10 cellular contexts compared by ENCODE assay signal in the genomic region with DNA sequence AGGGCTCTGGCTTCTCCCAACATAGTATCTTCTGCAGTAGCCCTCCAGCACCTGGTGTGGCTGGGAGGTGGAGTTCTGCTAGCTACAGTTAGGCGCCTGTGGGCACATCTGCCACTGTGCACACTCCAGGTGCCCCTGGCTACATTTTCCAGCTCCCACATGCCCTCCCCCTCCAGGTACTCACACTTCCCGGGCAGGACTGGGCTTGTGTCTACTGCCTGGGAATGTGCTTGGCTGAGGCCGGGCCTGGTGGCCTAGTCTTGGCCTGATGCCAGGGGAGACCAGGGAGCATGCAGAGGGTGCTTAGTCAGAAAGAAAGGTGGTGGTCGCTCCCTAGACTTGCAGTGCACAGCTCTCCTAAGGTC. TPM values are rescaled to one million over a fixed set of nuclear protein-coding genes. Genes with fewer than 3 reads are reported as not detected.
DNase-seq lines count a peak whose midpoint lies in the region; ATAC-seq, FAIRE-seq and TF ChIP-seq lines count a peak whose summit lies in the region.
"Had no signal": no experiment of that assay in that cellular context is flagged by ENCODE, and none has a peak within 500 bp of the region (broad histone marks: within the 10 kb centered on the region; RNA-seq: fewer than 3 reads in every experiment).

No MANE protein-coding gene starts in this region.

- H3K4me3 ChIP-seq in HepG2 (replicated peaks in 1 of 3; ENCODE audit: insufficient read depth in 1 of 3, low read depth in 2 of 3, low read length in 3 of 3) = peak overlapping the region in 2 of 3 experiments; percentile 10 to 47; a peak in 2 of 6 replicates
- no peak overlapping the region for H3K4me3 ChIP-seq in right lobe of liver
- H3K4me3 ChIP-seq in WI38 (ENCODE audit: low read depth, low read length) = peak overlapping the region; percentile 84; the same call in 1 of the 2 replicates
- no peak overlapping the region for H3K4me3 ChIP-seq in aorta (ENCODE audit: low read length in 2 of 2)

- H3K36me3 ChIP-seq in HepG2 (replicated peaks in 1 of 2; ENCODE audit: control insufficient read depth in 1 of 2, insufficient read depth in 2 of 2, low read length in 2 of 2) (peaks cover 13 to 22% of the 10 kb centered on the region in 2 experiments; a peak in 4 of 5 replicates), right lobe of liver (no peaks in the 10 kb centered on the region), aorta (ENCODE audit: control insufficient read depth in 1 of 2, insufficient read depth in 2 of 2, low read length in 1 of 2) (no peaks in the 10 kb centered on the region)

- 34% methylated on average over 3 of the region's 4 CpGs for WGBS in HepG2 (ENCODE audit: low lambda C conversion rate)
- 73% methylated on average over 2 of the region's 4 CpGs for WGBS in right lobe of liver (ENCODE audit: insufficient coverage, low coverage, low lambda C conversion rate, missing lambda C conversion rate)
- WGBS in aorta, 2 donors = 2 to 7% methylated on average over 4 of the region's 4 CpGs

- intact Hi-C loops in HepG2 (cut with micrococcal nuclease; ENCODE audit: unreplicated experiment) = loop anchor here (5.0 kb wide), 1 partner anchor 34 kb away; no protein-coding TSS in a partner anchor
- intact Hi-C loops in right lobe of liver (cut with DNase I) = no loop called here
- intact Hi-C loops in aorta (cut with DNase I) = no loop called here

- H3K9ac ChIP-seq in HepG2 (ENCODE audit: insufficient read depth, low read depth, low read length) = peak overlapping the region; percentile 82

- no peaks in the 10 kb centered on the region; a peak in 1 of 5 replicates for H3K27me3 ChIP-seq in HepG2 (ENCODE audit: control insufficient read depth in 1 of 2, insufficient read depth in 2 of 2, low read length in 2 of 2)
- no peaks in the 10 kb centered on the region for H3K27me3 ChIP-seq in right lobe of liver
- H3K27me3 ChIP-seq in aorta (ENCODE audit: control insufficient read depth in 1 of 2, insufficient read depth in 2 of 2, low read length in 1 of 2) = no peaks in the 10 kb centered on the region

- POLR2A ChIA-PET in HepG2 (lab: Yijun Ruan, JAX) = interaction anchor here (1.4 kb wide), 1 partner anchor 11 kb away, joined by 5 read pairs; no protein-coding TSS in a partner anchor

- H3K27ac ChIP-seq in HepG2 (ENCODE audit: extremely low read length, insufficient read depth, low read length) (no peak overlapping the region), right lobe of liver (no peak overlapping the region), aorta (ENCODE audit: low read depth in 1 of 2, low read length in 2 of 2) (peak overlapping the region; percentile 1 to 74)

- H4K20me1 ChIP-seq in HepG2 (ENCODE audit: insufficient read depth, low read length) = no peaks in the 10 kb centered on the region

- no peak for TF ChIP-seq EP300 in HepG2 (IDR thresholded peaks at IDR 0.05; ENCODE audit: low read depth in 2 of 2, low read length in 2 of 2)
- no peak for TF ChIP-seq EP300 in HepG2 (CRISPR knock-in tag; IDR thresholded peaks at IDR 0.05; ENCODE audit: borderline replicate concordance)

- H3K9me3 ChIP-seq in HepG2 (ENCODE audit: low read length) (no peaks in the 10 kb centered on the region), right lobe of liver (no peaks in the 10 kb centered on the region), aorta (ENCODE audit: control insufficient read depth, low read length) (no peaks in the 10 kb centered on the region)

- DNase-seq in HepG2 (ENCODE audit: low spot score) (peak; percentile 46), right lobe of liver (no peak), iris pigment epithelial cell (ENCODE audit: low read depth) (peak; percentile 46), aorta (peak; percentile 63 to 79), AML-193 (lab: John Stamatoyannopoulos, UW) (no peak)
- DNase-seq: CD4-positive, CD25-positive, alpha-beta regulatory T cell; T-helper 2 cell had no signal

- H3K4me2 ChIP-seq in HepG2 (ENCODE audit: low read depth, low read length) = peak overlapping the region; percentile 98

- ATAC-seq in HepG2 = no peak
- no peak for ATAC-seq in right lobe of liver
- no peak for ATAC-seq in aorta (ENCODE audit: low FRiP score)
- ATAC-seq in HG02678 (IDR thresholded peaks at IDR 0.05; ENCODE audit: unreplicated experiment) = no peak
- no peak for ATAC-seq in GM21390 (IDR thresholded peaks at IDR 0.05; ENCODE audit: unreplicated experiment)

- H3K79me2 ChIP-seq in HepG2 (ENCODE audit: insufficient read depth, low read length) = peaks cover 9% of the 10 kb centered on the region

- in situ Hi-C loops in HepG2 (cut with HindIII; ENCODE audit: extremely low pct_ligation_motif_present, low pct_unique_long_range_greater_than_20kb) = no loop called here

- FAIRE-seq in HepG2 (lab: Jason Lieb, UNC) = no peak

- no peak for TF ChIP-seq RAD21 in HepG2 (CRISPR knock-in tag; IDR thresholded peaks at IDR 0.05)

- TF ChIP-seq POLR2A in HepG2 (IDR thresholded peaks at IDR 0.05; ENCODE audit: insufficient read depth in 1 of 2, low read depth in 2 of 2, low read length in 2 of 2) = no peak
- TF ChIP-seq POLR2A in right lobe of liver (IDR thresholded peaks at IDR 0.05) = no peak

- H2AFZ ChIP-seq in HepG2 (ENCODE audit: low read length) = no peak overlapping the region

- TF ChIP-seq CTCF in HepG2 (CRISPR knock-in tag; IDR thresholded peaks at IDR 0.05) (no peak), right lobe of liver (IDR thresholded peaks at IDR 0.05) (no peak), WI38 (IDR thresholded peaks at IDR 0.05; ENCODE audit: low read depth, low read length) (no peak)

- CTCF ChIA-PET in HepG2 (lab: Yijun Ruan, JAX; ENCODE audit: low intra/inter-chr PET ratio, low total read pairs) = no interaction called here

- peaks cover 46% of the 10 kb centered on the region for H3K4me1 ChIP-seq in HepG2 (ENCODE audit: insufficient read depth, low read length)
- no peaks in the 10 kb centered on the region for H3K4me1 ChIP-seq in right lobe of liver
- peaks cover 0 to 4% of the 10 kb centered on the region in 2 donors for H3K4me1 ChIP-seq in aorta (ENCODE audit: control insufficient read depth in 1 of 2, insufficient read depth in 2 of 2, low read length in 2 of 2)

- BruUV-seq in HepG2 (replicated peaks; lab: Mats Ljungman, UMichigan) = no TSS peak

RNA-seq across cellular contexts. Expression of a gene that starts 15.9 kb away (rescaled TPM):
- total RNA-seq in HepG2 (2016; rRNA removed; fragmentation: Illumina TruSeq; extraction: Trizol) = 9.9 and 13.8 TPM in 2 replicates
- total RNA-seq in HepG2 (2016; cell fraction: cytosol; rRNA removed; fragmentation: Illumina TruSeq; extraction: Trizol; ENCODE audit: low read depth) = 3.6 and 5.0 TPM in 2 replicates
- 7.9 and 11.9 TPM in 2 replicates for total RNA-seq in HepG2 (2016; cell fraction: insoluble cytoplasmic fraction; rRNA removed; fragmentation: Illumina TruSeq; extraction: Trizol)
- 7.7 and 8.9 TPM in 2 replicates for total RNA-seq in HepG2 (2016; cell fraction: membrane; rRNA removed; fragmentation: Illumina TruSeq; extraction: Trizol)
- total RNA-seq in HepG2 (2016; cell fraction: nucleus; rRNA removed; fragmentation: Illumina TruSeq; extraction: Trizol) = 12.4 and 22.0 TPM in 2 replicates
- polyA plus RNA-seq in HepG2 (2011; rRNA removed) = 14.2 and 18.3 TPM in 2 replicates
- 9.1 and 10.7 TPM in 2 replicates for polyA plus RNA-seq in HepG2 (2011; cell fraction: cytosol; rRNA removed)
- polyA plus RNA-seq in HepG2 (2011; cell fraction: nucleus; rRNA removed) = 57.1 and 61.1 TPM in 2 replicates
- 7.5 and 8.6 TPM in 2 replicates for polyA plus RNA-seq in HepG2 (2012)
- 1.4 TPM in 2 replicates for polyA plus RNA-seq in HepG2 (2016; cell fraction: cytosol; fragmentation: Illumina TruSeq; extraction: Trizol; ENCODE audit: low read depth)
- 7.3 and 8.6 TPM in 2 replicates for polyA plus RNA-seq in HepG2 (2016; cell fraction: insoluble cytoplasmic fraction; fragmentation: Illumina TruSeq; extraction: Trizol; ENCODE audit: low read depth)
- polyA plus RNA-seq in HepG2 (2016; cell fraction: membrane; fragmentation: Illumina TruSeq; extraction: Trizol; ENCODE audit: low read depth) = 2.1 and 2.9 TPM in 2 replicates
- 34.7 and 36.2 TPM in 2 replicates for polyA plus RNA-seq in HepG2 (2016; cell fraction: nucleus; fragmentation: Illumina TruSeq; extraction: Trizol; ENCODE audit: insufficient read depth, low read depth)
- 17.4 and 33.6 TPM in 2 replicates for polyA minus RNA-seq in HepG2 (2011; rRNA and poly(A)+ RNA removed; ENCODE audit: low replicate concordance)
- 12.5 and 14.8 TPM in 2 replicates for polyA minus RNA-seq in HepG2 (2011; cell fraction: cytosol; rRNA and poly(A)+ RNA removed)
- polyA minus RNA-seq in HepG2 (2011; cell fraction: nucleus; rRNA and poly(A)+ RNA removed) = 33.9 and 34.2 TPM in 2 replicates
- total RNA-seq in right lobe of liver = 10 to 100 TPM in 1 of 6 experiments, 1 to 10 TPM in 5; 5.4 to 11.7 (median 6.3) TPM
- 100 to 1,000 TPM; 260 to 274 TPM for total RNA-seq in aorta
- polyA plus RNA-seq in aorta = 100 to 1,000 TPM in 1 of 2 donors, 10 to 100 TPM in 1; 38.3 to 290 TPM

RNA-seq across cellular contexts. Expression of a gene that starts 51.1 kb away (rescaled TPM):
- total RNA-seq in HepG2 (2016; rRNA removed; fragmentation: Illumina TruSeq; extraction: Trizol) (148 and 215 TPM in 2 replicates), right lobe of liver (10 to 100 TPM; 58.3 to 91.7 (median 75.8) TPM), aorta (100 to 1,000 TPM; 128 to 170 TPM)
- 21.7 and 21.9 TPM in 2 replicates for total RNA-seq in HepG2 (2016; cell fraction: cytosol; rRNA removed; fragmentation: Illumina TruSeq; extraction: Trizol; ENCODE audit: low read depth)
- 143 and 206 TPM in 2 replicates for total RNA-seq in HepG2 (2016; cell fraction: insoluble cytoplasmic fraction; rRNA removed; fragmentation: Illumina TruSeq; extraction: Trizol)
- total RNA-seq in HepG2 (2016; cell fraction: membrane; rRNA removed; fragmentation: Illumina TruSeq; extraction: Trizol) = 62.1 and 63.9 TPM in 2 replicates
- 61.5 and 78.3 TPM in 2 replicates for total RNA-seq in HepG2 (2016; cell fraction: nucleus; rRNA removed; fragmentation: Illumina TruSeq; extraction: Trizol)
- polyA plus RNA-seq in HepG2 (2011; rRNA removed) (143 and 200 TPM in 2 replicates), aorta (10 to 100 TPM; 67.6 to 69.0 TPM)
- polyA plus RNA-seq in HepG2 (2011; cell fraction: cytosol; rRNA removed) = 147 and 192 TPM in 2 replicates
- polyA plus RNA-seq in HepG2 (2011; cell fraction: nucleus; rRNA removed) = 33.6 and 35.8 TPM in 2 replicates
- 80.9 and 111 TPM in 2 replicates for polyA plus RNA-seq in HepG2 (2012)
- polyA plus RNA-seq in HepG2 (2016; cell fraction: cytosol; fragmentation: Illumina TruSeq; extraction: Trizol; ENCODE audit: low read depth) = 9.1 and 10.1 TPM in 2 replicates
- polyA plus RNA-seq in HepG2 (2016; cell fraction: insoluble cytoplasmic fraction; fragmentation: Illumina TruSeq; extraction: Trizol; ENCODE audit: low read depth) = 221 and 222 TPM in 2 replicates
- 36.4 and 39.3 TPM in 2 replicates for polyA plus RNA-seq in HepG2 (2016; cell fraction: membrane; fragmentation: Illumina TruSeq; extraction: Trizol; ENCODE audit: low read depth)
- polyA plus RNA-seq in HepG2 (2016; cell fraction: nucleus; fragmentation: Illumina TruSeq; extraction: Trizol; ENCODE audit: insufficient read depth, low read depth) = 95.2 and 101 TPM in 2 replicates
- 78.7 and 166 TPM in 2 replicates for polyA minus RNA-seq in HepG2 (2011; rRNA and poly(A)+ RNA removed; ENCODE audit: low replicate concordance)
- 105 and 121 TPM in 2 replicates for polyA minus RNA-seq in HepG2 (2011; cell fraction: cytosol; rRNA and poly(A)+ RNA removed)
- 31.7 and 41.9 TPM in 2 replicates for polyA minus RNA-seq in HepG2 (2011; cell fraction: nucleus; rRNA and poly(A)+ RNA removed)

RNA-seq across cellular contexts. Expression of a gene that starts 56.2 kb away (rescaled TPM):
- total RNA-seq in HepG2 (2016; rRNA removed; fragmentation: Illumina TruSeq; extraction: Trizol) (0.46 and 0.86 TPM in 2 replicates), right lobe of liver (1 to 10 TPM in 4 of 6 experiments, not detected in 2; 2.1 to 5.1 (median 2.9) TPM), aorta (not detected)
- total RNA-seq in HepG2 (2016; cell fraction: cytosol; rRNA removed; fragmentation: Illumina TruSeq; extraction: Trizol; ENCODE audit: low read depth) = 0.51 and 0.71 TPM in 2 replicates
- 0.13 and 1.3 TPM in 2 replicates for total RNA-seq in HepG2 (2016; cell fraction: insoluble cytoplasmic fraction; rRNA removed; fragmentation: Illumina TruSeq; extraction: Trizol)
- total RNA-seq in HepG2 (2016; cell fraction: membrane; rRNA removed; fragmentation: Illumina TruSeq; extraction: Trizol) = 0.24 and 0.59 TPM in 2 replicates
- total RNA-seq in HepG2 (2016; cell fraction: nucleus; rRNA removed; fragmentation: Illumina TruSeq; extraction: Trizol) = 1.1 and 2.0 TPM in 2 replicates
- polyA plus RNA-seq in HepG2 (2011; rRNA removed) (0.50 and 0.53 TPM in 2 replicates), aorta (1 to 10 TPM; 2.5 to 7.2 TPM)
- polyA plus RNA-seq in HepG2 (2011; cell fraction: cytosol; rRNA removed) = 0.09 and 0.11 TPM in 2 replicates
- polyA plus RNA-seq in HepG2 (2011; cell fraction: nucleus; rRNA removed) = 2.1 and 2.9 TPM in 2 replicates
- 0.63 and 1.1 TPM in 2 replicates for polyA plus RNA-seq in HepG2 (2012)
- polyA plus RNA-seq in HepG2 (2016; cell fraction: cytosol; fragmentation: Illumina TruSeq; extraction: Trizol; ENCODE audit: low read depth) = 0.17 and 0.23 TPM in 2 replicates
- polyA plus RNA-seq in HepG2 (2016; cell fraction: insoluble cytoplasmic fraction; fragmentation: Illumina TruSeq; extraction: Trizol; ENCODE audit: low read depth) = 0.19 and 0.55 TPM in 2 replicates
- 0.40 and 0.50 TPM in 2 replicates for polyA plus RNA-seq in HepG2 (2016; cell fraction: membrane; fragmentation: Illumina TruSeq; extraction: Trizol; ENCODE audit: low read depth)
- 2.4 and 2.9 TPM in 2 replicates for polyA plus RNA-seq in HepG2 (2016; cell fraction: nucleus; fragmentation: Illumina TruSeq; extraction: Trizol; ENCODE audit: insufficient read depth, low read depth)
- polyA minus RNA-seq in HepG2 (2011; rRNA and poly(A)+ RNA removed; ENCODE audit: low replicate concordance) = 0.76 TPM in 1 of 2 replicates, not detected in the other
- not detected in 2 replicates for polyA minus RNA-seq in HepG2 (2011; cell fraction: cytosol; rRNA and poly(A)+ RNA removed)
- 2.3 and 3.2 TPM in 2 replicates for polyA minus RNA-seq in HepG2 (2011; cell fraction: nucleus; rRNA and poly(A)+ RNA removed)
- total RNA-seq: CD4-positive, CD25-positive, alpha-beta regulatory T cell had no signal
- polyA plus RNA-seq: CD4-positive, CD25-positive, alpha-beta regulatory T cell had no signal

RNA-seq across cellular contexts. Expression of a gene that starts 57.5 kb away (rescaled TPM):
- total RNA-seq in HepG2 (2016; rRNA removed; fragmentation: Illumina TruSeq; extraction: Trizol) (15.4 and 23.9 TPM in 2 replicates), right lobe of liver (1 to 10 TPM; 4.0 to 6.4 (median 5.2) TPM), aorta (10 to 100 TPM; 15.0 to 22.5 TPM)
- 12.4 and 18.8 TPM in 2 replicates for total RNA-seq in HepG2 (2016; cell fraction: cytosol; rRNA removed; fragmentation: Illumina TruSeq; extraction: Trizol; ENCODE audit: low read depth)
- total RNA-seq in HepG2 (2016; cell fraction: insoluble cytoplasmic fraction; rRNA removed; fragmentation: Illumina TruSeq; extraction: Trizol) = 14.7 and 23.4 TPM in 2 replicates
- 10.2 and 11.5 TPM in 2 replicates for total RNA-seq in HepG2 (2016; cell fraction: membrane; rRNA removed; fragmentation: Illumina TruSeq; extraction: Trizol)
- total RNA-seq in HepG2 (2016; cell fraction: nucleus; rRNA removed; fragmentation: Illumina TruSeq; extraction: Trizol) = 7.4 and 8.0 TPM in 2 replicates
- polyA plus RNA-seq in HepG2 (2011; rRNA removed) (9.3 and 9.8 TPM in 2 replicates), aorta (10 to 100 TPM; 24.2 to 31.8 TPM)
- 8.2 and 9.6 TPM in 2 replicates for polyA plus RNA-seq in HepG2 (2011; cell fraction: cytosol; rRNA removed)
- 3.4 and 5.1 TPM in 2 replicates for polyA plus RNA-seq in HepG2 (2011; cell fraction: nucleus; rRNA removed)
- polyA plus RNA-seq in HepG2 (2012) = 5.8 and 8.4 TPM in 2 replicates
- polyA plus RNA-seq in HepG2 (2016; cell fraction: cytosol; fragmentation: Illumina TruSeq; extraction: Trizol; ENCODE audit: low read depth) = 2.6 and 2.9 TPM in 2 replicates
- polyA plus RNA-seq in HepG2 (2016; cell fraction: insoluble cytoplasmic fraction; fragmentation: Illumina TruSeq; extraction: Trizol; ENCODE audit: low read depth) = 20.5 and 21.3 TPM in 2 replicates
- polyA plus RNA-seq in HepG2 (2016; cell fraction: membrane; fragmentation: Illumina TruSeq; extraction: Trizol; ENCODE audit: low read depth) = 5.9 TPM in 2 replicates
- polyA plus RNA-seq in HepG2 (2016; cell fraction: nucleus; fragmentation: Illumina TruSeq; extraction: Trizol; ENCODE audit: insufficient read depth, low read depth) = 9.4 and 10.2 TPM in 2 replicates
- 9.5 and 19.1 TPM in 2 replicates for polyA minus RNA-seq in HepG2 (2011; rRNA and poly(A)+ RNA removed; ENCODE audit: low replicate concordance)
- 5.0 and 5.8 TPM in 2 replicates for polyA minus RNA-seq in HepG2 (2011; cell fraction: cytosol; rRNA and poly(A)+ RNA removed)
- 4.4 and 6.0 TPM in 2 replicates for polyA minus RNA-seq in HepG2 (2011; cell fraction: nucleus; rRNA and poly(A)+ RNA removed)

Comparison
In these comparisons a context has a peak if more than half of its experiments do, and no peak if none do; other contexts are left out.
1. DNase-seq: peak in HepG2 (single experiment), iris pigment epithelial cell (single experiment) and aorta (2 of 2); none in right lobe of liver (0 of 3) and AML-193 (0 of 2).
2. H3K4me3 ChIP-seq: peak in HepG2 (2 of 3) and WI38 (single experiment); none in right lobe of liver (0 of 3) and aorta (0 of 2).
3. H3K27ac ChIP-seq: peak in aorta (2 of 2); none in HepG2 (single experiment) and right lobe of liver (0 of 3).
4. RNA of a gene that starts 15.9 kb away (total RNA-seq): 260 to 274 TPM in aorta; 3.6 to 22.0 TPM in HepG2 and 5.4 to 11.7 TPM in right lobe of liver; every median in the first group is over 10 times any median in the second.